Comparison of ENCODE assay signal across 20 cellular contexts in genomic region chr15:96503276-96503675, GRCh38.
DNase-seq lines count a peak whose midpoint lies in the region; ATAC-seq and TF ChIP-seq lines count a peak whose summit lies in the region.
"Had no signal": no experiment of that assay in that cellular context is flagged by ENCODE, and none has a peak within 500 bp of the region (broad histone marks: within the 10 kb centered on the region; RNA-seq: fewer than 3 reads in every experiment).

No MANE protein-coding gene starts in this region.

- no peaks in the 10 kb centered on the region for H3K27me3 ChIP-seq in HL-60 (ENCODE audit: insufficient read depth, poor library complexity, severe bottlenecking)
- no peaks in the 10 kb centered on the region for H3K27me3 ChIP-seq in esophagus muscularis mucosa
- H3K27me3 ChIP-seq: BLaER1 had no signal

- 84% methylated on average over 7 of the region's 7 CpGs for WGBS in esophagus muscularis mucosa

- no peaks in the 10 kb centered on the region for H3K9me3 ChIP-seq in esophagus muscularis mucosa
- H3K9me3 ChIP-seq: BLaER1, HAP-1 had no signal

- H3K4me1 Mint-ChIP-seq in CD14-positive monocyte, result peaks cover 8% of the 10 kb centered on the region
- H3K4me1 Mint-ChIP-seq: B cell; CD4-positive, alpha-beta memory T cell had no signal

- peaks cover 2 to 11% (median 7%) of the 10 kb centered on the region in 7 donors for H3K9me3 Mint-ChIP-seq in CD14-positive monocyte

- no peaks in the 10 kb centered on the region for H3K36me3 Mint-ChIP-seq in CD14-positive monocyte
- H3K36me3 Mint-ChIP-seq: CD4-positive, alpha-beta memory T cell had no signal

- peaks cover 0 to 1% (median 0%) of the 10 kb centered on the region in 3 donors for H3K27me3 Mint-ChIP-seq in CD14-positive monocyte (ENCODE audit: low read depth in 3 of 3)
- H3K27me3 Mint-ChIP-seq: B cell; CD4-positive, alpha-beta memory T cell had no signal

- TF ChIP-seq CTCF in HL-60 (IDR thresholded peaks at IDR 0.05; ENCODE audit: insufficient read depth, low read length) (no peak), esophagus muscularis mucosa (IDR thresholded peaks at IDR 0.05) (no peak), CD14-positive monocyte (IDR thresholded peaks at IDR 0.05) (no peak)

- H3K4me3 ChIP-seq in HL-60 (replicated peaks; ENCODE audit: insufficient read depth, low read length) (no peak overlapping the region), esophagus muscularis mucosa (no peak overlapping the region)
- H3K4me3 ChIP-seq: BLaER1, HAP-1 had no signal

- TF ChIP-seq EP300 in esophagus muscularis mucosa (IDR thresholded peaks at IDR 0.05), result no peak

- H3K4me3 Mint-ChIP-seq in CD14-positive monocyte, result no peak overlapping the region
- H3K4me3 Mint-ChIP-seq: B cell; CD4-positive, alpha-beta memory T cell; HFFc6 had no signal

- intact Hi-C loops in esophagus muscularis mucosa (cut with DNase I) (no loop called here), CD14-positive monocyte (cut with micrococcal nuclease) (no loop called here)

- DNase-seq in CD1c-positive myeloid dendritic cell (ENCODE audit: extremely low spot score) (peak; percentile 5), HL-60 (ENCODE audit: low read depth in 1 of 2, low spot score in 1 of 2) (peak; percentile 49 to 63), OCI-M1 (lab: John Stamatoyannopoulos, UW) (peak; percentile 68), esophagus muscularis mucosa (ENCODE audit: extremely low spot score) (peak; percentile 42), A172 (ENCODE audit: low spot score) (no peak), CD14-positive monocyte (ENCODE audit: low spot score) (no peak)
- DNase-seq: Calu3; CD4-positive, alpha-beta memory T cell; COR-L47; DMS53; DMS79 treated with DMSO at 0.1 percent for 48 hours; GF-D8; GOT3; HFFc6 had no signal

- H3K27ac Mint-ChIP-seq in CD14-positive monocyte, result no peak overlapping the region
- H3K27ac Mint-ChIP-seq: B cell; CD4-positive, alpha-beta memory T cell; HFFc6 had no signal

- H3K27ac ChIP-seq in HL-60 (replicated peaks) (no peak overlapping the region), esophagus muscularis mucosa (replicated peaks in 1 of 4) (no peak overlapping the region)
- H3K27ac ChIP-seq: BLaER1, C4-2B had no signal

- no peak for ATAC-seq in HG02623 (IDR thresholded peaks at IDR 0.05; ENCODE audit: unreplicated experiment)
- ATAC-seq in GM21390 (IDR thresholded peaks at IDR 0.05; ENCODE audit: unreplicated experiment), result no peak

- H3K4me1 ChIP-seq in esophagus muscularis mucosa, result no peaks in the 10 kb centered on the region
- H3K4me1 ChIP-seq: BLaER1, HAP-1 had no signal

- H3K36me3 ChIP-seq in esophagus muscularis mucosa, result no peaks in the 10 kb centered on the region
- H3K36me3 ChIP-seq: BLaER1, HAP-1 had no signal

- TF ChIP-seq POLR2A in esophagus muscularis mucosa (IDR thresholded peaks at IDR 0.05; ENCODE audit: low read depth), result no peak

Comparison
In these comparisons a context has a peak if more than half of its experiments do, and no peak if none do; other contexts are left out.
1. DNase-seq: peak in CD1c-positive myeloid dendritic cell (single experiment), HL-60 (2 of 2), OCI-M1 (single experiment) and esophagus muscularis mucosa (single experiment); none in A172 (single experiment) and CD14-positive monocyte (single experiment).